1 cellular context compared by ENCODE assay signal in the genomic region with DNA sequence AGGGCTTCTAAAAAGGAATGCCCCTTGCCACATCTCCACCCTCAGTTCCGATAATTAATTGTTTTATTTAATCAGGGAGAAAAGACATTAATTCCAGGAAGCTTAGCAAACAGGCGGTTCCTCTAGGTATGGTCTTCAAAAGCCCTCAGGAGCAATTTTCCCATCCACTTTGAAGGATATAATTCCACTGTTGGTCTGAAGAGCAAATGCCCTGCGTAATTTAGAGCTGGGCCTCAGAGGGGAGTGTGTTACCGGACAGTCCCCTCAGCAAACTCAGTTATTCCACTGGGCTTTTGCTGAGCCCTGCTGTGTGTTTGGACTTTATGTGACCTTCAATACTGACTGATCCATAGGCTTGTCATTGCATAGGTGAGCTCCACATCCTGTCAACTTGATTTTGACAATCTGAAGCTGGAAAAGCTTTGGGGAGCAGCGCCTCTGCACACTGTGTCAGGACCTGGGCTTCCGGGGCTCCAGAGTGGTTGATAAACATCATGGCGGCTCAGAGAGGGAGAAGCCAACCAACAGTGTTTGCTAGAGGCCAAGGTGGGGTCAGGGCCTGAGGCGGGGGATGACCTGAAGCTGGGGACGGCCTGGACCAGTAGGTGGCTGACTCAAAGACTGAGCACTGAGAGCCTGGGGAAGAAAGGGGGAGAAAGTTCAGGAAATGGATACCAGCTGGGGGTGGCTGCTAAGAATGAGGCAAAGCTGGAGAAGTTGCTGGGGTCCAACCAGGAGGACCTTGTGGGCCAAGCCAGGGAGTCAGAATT.
TF ChIP-seq lines count a peak whose summit lies in the region.

No MANE protein-coding gene starts in this region.

TF ChIP-seq in K562, 482 proteins besides CTCF, POLR2A, EP300 and RAD21 (continued from another document and continues in another):
- TF ChIP-seq, protein P1, sequence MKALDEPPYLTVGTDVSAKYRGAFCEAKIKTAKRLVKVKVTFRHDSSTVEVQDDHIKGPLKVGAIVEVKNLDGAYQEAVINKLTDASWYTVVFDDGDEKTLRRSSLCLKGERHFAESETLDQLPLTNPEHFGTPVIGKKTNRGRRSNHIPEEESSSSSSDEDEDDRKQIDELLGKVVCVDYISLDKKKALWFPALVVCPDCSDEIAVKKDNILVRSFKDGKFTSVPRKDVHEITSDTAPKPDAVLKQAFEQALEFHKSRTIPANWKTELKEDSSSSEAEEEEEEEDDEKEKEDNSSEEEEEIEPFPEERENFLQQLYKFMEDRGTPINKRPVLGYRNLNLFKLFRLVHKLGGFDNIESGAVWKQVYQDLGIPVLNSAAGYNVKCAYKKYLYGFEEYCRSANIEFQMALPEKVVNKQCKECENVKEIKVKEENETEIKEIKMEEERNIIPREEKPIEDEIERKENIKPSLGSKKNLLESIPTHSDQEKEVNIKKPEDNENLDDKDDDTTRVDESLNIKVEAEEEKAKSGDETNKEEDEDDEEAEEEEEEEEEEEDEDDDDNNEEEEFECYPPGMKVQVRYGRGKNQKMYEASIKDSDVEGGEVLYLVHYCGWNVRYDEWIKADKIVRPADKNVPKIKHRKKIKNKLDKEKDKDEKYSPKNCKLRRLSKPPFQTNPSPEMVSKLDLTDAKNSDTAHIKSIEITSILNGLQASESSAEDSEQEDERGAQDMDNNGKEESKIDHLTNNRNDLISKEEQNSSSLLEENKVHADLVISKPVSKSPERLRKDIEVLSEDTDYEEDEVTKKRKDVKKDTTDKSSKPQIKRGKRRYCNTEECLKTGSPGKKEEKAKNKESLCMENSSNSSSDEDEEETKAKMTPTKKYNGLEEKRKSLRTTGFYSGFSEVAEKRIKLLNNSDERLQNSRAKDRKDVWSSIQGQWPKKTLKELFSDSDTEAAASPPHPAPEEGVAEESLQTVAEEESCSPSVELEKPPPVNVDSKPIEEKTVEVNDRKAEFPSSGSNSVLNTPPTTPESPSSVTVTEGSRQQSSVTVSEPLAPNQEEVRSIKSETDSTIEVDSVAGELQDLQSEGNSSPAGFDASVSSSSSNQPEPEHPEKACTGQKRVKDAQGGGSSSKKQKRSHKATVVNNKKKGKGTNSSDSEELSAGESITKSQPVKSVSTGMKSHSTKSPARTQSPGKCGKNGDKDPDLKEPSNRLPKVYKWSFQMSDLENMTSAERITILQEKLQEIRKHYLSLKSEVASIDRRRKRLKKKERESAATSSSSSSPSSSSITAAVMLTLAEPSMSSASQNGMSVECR (CRISPR knock-in tag; IDR thresholded peaks at IDR 0.05): no peak
- TF ChIP-seq ZNF766 (CRISPR knock-in tag; conservative IDR thresholded peaks at IDR 0.05) (0 out of 2 replicates have a peak, but pooled peaks have one; percentile 46), MAFG (tag; conservative IDR thresholded peaks at IDR 0.05) (no peak), CCNT2 (IDR thresholded peaks at IDR 0.05; ENCODE audit: borderline replicate concordance, extremely low read depth, insufficient read length, low read depth, low read length) (no peak), YBX1 (IDR thresholded peaks at IDR 0.05) (no peak), ARID1B (IDR thresholded peaks at IDR 0.05) (0 out of 2 replicates have a peak, but pooled peaks have one; percentile 25), ZNF764 (CRISPR knock-in tag; IDR thresholded peaks at IDR 0.05; ENCODE audit: low read depth) (no peak), SMAD4 (CRISPR knock-in tag; conservative IDR thresholded peaks at IDR 0.05) (no peak), DNMT1 (IDR thresholded peaks at IDR 0.05) (no peak), SMARCE1 (IDR thresholded peaks at IDR 0.05) (peak; percentile 25; the same call in 1 of the 2 replicates), ESRRA (IDR thresholded peaks at IDR 0.05; ENCODE audit: borderline replicate concordance, low read depth) (peak; percentile 67; the same call in 1 of the 2 replicates), ZNF239 (CRISPR knock-in tag; IDR thresholded peaks at IDR 0.05) (no peak), SIN3B (IDR thresholded peaks at IDR 0.05; ENCODE audit: low read depth) (no peak), ZNF175 (CRISPR knock-in tag; IDR thresholded peaks at IDR 0.05; ENCODE audit: low read depth) (peak; percentile 60; the same call in 1 of the 2 replicates), EGR1 (conservative IDR thresholded peaks at IDR 0.05) (peak; percentile 42; the same call in 1 of the 2 replicates), ZNF589 (CRISPR knock-in tag; IDR thresholded peaks at IDR 0.05; ENCODE audit: low read depth) (0 out of 2 replicates have a peak, but pooled peaks have one; percentile 43), DDX20 (tag; IDR thresholded peaks at IDR 0.05; ENCODE audit: low read depth) (no peak), SIX5 (IDR thresholded peaks at IDR 0.05; ENCODE audit: borderline replicate concordance in 1 of 2, insufficient read depth in 1 of 2, low read depth in 1 of 2, low read length in 2 of 2) (no peak), ZBTB1 (CRISPR knock-in tag; IDR thresholded peaks at IDR 0.05; ENCODE audit: borderline replicate concordance, low read depth) (0 out of 2 replicates have a peak, but pooled peaks have one; percentile 36), ZNF668 (CRISPR knock-in tag; IDR thresholded peaks at IDR 0.05) (no peak), SETDB1 (IDR thresholded peaks at IDR 0.05; ENCODE audit: low read length) (no peak), ZBTB7A (IDR thresholded peaks at IDR 0.05; ENCODE audit: borderline replicate concordance, control insufficient read depth, low read depth, low read length) (peak; percentile 62; the same call in 1 of the 2 replicates), NR2C2 (CRISPR knock-in tag; IDR thresholded peaks at IDR 0.05) (0 out of 2 replicates have a peak, but pooled peaks have one; percentile 33), NR2C2 (tag; IDR thresholded peaks at IDR 0.05) (peak; percentile 52), BRD4 (IDR thresholded peaks at IDR 0.05) (no peak), YY1 (IDR thresholded peaks at IDR 0.05; ENCODE audit: borderline replicate concordance in 1 of 3, control insufficient read depth in 1 of 3, extremely low read depth in 1 of 3, insufficient read depth in 3 of 3, insufficient read length in 1 of 3, insufficient replicate concordance in 2 of 3, low read depth in 1 of 3, low read length in 2 of 3) (peak in 2 of 3 experiments; percentile 55 to 80), THRAP3 (IDR thresholded peaks at IDR 0.05; ENCODE audit: borderline replicate concordance) (no peak), PHF20 (IDR thresholded peaks at IDR 0.05; ENCODE audit: partially characterized antibody) (peak; percentile 27), ZFX (CRISPR knock-in tag; IDR thresholded peaks at IDR 0.05) (no peak), ZNF830 (CRISPR knock-in tag; IDR thresholded peaks at IDR 0.05) (no peak), BCL6 (CRISPR knock-in tag; IDR thresholded peaks at IDR 0.05) (no peak), NFRKB (IDR thresholded peaks at IDR 0.05; ENCODE audit: low read depth) (0 out of 2 replicates have a peak, but pooled peaks have one; percentile 41), MTA1 (IDR thresholded peaks at IDR 0.05; ENCODE audit: borderline replicate concordance) (no peak), JUND (IDR thresholded peaks at IDR 0.05; ENCODE audit: borderline replicate concordance, low read depth, low read length) (peak; percentile 37; the same call in 1 of the 2 replicates), JUND (tag; IDR thresholded peaks at IDR 0.05; ENCODE audit: borderline replicate concordance, low read depth, low read length) (no peak; the same call in 2 of the 3 replicates), RCOR1 (IDR thresholded peaks at IDR 0.05; ENCODE audit: borderline replicate concordance in 1 of 2, low read depth in 2 of 2, low read length in 2 of 2) (peak in 1 of 2 experiments; percentile 77; a peak in 2 of 4 replicates), NCOA2 (IDR thresholded peaks at IDR 0.05; ENCODE audit: partially characterized antibody in 2 of 2) (no peak), POLR2H (tag; IDR thresholded peaks at IDR 0.05; ENCODE audit: low read depth) (no peak), TEAD4 (IDR thresholded peaks at IDR 0.05; ENCODE audit: low read length) (peak; percentile 10; the same call in 1 of the 2 replicates), TEAD4 (CRISPR knock-in tag; IDR thresholded peaks at IDR 0.05; ENCODE audit: borderline replicate concordance) (no peak), RNF2 (IDR thresholded peaks at IDR 0.05) (peak; percentile 41; the same call in 1 of the 2 replicates), CREB1 (IDR thresholded peaks at IDR 0.05) (no peak), CREB1 (CRISPR knock-in tag; IDR thresholded peaks at IDR 0.05) (0 out of 2 replicates have a peak, but pooled peaks have one; percentile 18), IFI16 (CRISPR knock-in tag; IDR thresholded peaks at IDR 0.05) (no peak)
- TF ChIP-seq, protein P2, sequence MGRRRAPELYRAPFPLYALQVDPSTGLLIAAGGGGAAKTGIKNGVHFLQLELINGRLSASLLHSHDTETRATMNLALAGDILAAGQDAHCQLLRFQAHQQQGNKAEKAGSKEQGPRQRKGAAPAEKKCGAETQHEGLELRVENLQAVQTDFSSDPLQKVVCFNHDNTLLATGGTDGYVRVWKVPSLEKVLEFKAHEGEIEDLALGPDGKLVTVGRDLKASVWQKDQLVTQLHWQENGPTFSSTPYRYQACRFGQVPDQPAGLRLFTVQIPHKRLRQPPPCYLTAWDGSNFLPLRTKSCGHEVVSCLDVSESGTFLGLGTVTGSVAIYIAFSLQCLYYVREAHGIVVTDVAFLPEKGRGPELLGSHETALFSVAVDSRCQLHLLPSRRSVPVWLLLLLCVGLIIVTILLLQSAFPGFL (CRISPR knock-in tag; IDR thresholded peaks at IDR 0.05): 0 out of 2 replicates have a peak, but pooled peaks have one; percentile 47
- TF ChIP-seq, protein P3, sequence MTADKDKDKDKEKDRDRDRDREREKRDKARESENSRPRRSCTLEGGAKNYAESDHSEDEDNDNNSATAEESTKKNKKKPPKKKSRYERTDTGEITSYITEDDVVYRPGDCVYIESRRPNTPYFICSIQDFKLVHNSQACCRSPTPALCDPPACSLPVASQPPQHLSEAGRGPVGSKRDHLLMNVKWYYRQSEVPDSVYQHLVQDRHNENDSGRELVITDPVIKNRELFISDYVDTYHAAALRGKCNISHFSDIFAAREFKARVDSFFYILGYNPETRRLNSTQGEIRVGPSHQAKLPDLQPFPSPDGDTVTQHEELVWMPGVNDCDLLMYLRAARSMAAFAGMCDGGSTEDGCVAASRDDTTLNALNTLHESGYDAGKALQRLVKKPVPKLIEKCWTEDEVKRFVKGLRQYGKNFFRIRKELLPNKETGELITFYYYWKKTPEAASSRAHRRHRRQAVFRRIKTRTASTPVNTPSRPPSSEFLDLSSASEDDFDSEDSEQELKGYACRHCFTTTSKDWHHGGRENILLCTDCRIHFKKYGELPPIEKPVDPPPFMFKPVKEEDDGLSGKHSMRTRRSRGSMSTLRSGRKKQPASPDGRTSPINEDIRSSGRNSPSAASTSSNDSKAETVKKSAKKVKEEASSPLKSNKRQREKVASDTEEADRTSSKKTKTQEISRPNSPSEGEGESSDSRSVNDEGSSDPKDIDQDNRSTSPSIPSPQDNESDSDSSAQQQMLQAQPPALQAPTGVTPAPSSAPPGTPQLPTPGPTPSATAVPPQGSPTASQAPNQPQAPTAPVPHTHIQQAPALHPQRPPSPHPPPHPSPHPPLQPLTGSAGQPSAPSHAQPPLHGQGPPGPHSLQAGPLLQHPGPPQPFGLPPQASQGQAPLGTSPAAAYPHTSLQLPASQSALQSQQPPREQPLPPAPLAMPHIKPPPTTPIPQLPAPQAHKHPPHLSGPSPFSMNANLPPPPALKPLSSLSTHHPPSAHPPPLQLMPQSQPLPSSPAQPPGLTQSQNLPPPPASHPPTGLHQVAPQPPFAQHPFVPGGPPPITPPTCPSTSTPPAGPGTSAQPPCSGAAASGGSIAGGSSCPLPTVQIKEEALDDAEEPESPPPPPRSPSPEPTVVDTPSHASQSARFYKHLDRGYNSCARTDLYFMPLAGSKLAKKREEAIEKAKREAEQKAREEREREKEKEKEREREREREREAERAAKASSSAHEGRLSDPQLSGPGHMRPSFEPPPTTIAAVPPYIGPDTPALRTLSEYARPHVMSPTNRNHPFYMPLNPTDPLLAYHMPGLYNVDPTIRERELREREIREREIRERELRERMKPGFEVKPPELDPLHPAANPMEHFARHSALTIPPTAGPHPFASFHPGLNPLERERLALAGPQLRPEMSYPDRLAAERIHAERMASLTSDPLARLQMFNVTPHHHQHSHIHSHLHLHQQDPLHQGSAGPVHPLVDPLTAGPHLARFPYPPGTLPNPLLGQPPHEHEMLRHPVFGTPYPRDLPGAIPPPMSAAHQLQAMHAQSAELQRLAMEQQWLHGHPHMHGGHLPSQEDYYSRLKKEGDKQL (CRISPR knock-in tag; IDR thresholded peaks at IDR 0.05; ENCODE audit: borderline replicate concordance): no peak
- TF ChIP-seq, protein P4, sequence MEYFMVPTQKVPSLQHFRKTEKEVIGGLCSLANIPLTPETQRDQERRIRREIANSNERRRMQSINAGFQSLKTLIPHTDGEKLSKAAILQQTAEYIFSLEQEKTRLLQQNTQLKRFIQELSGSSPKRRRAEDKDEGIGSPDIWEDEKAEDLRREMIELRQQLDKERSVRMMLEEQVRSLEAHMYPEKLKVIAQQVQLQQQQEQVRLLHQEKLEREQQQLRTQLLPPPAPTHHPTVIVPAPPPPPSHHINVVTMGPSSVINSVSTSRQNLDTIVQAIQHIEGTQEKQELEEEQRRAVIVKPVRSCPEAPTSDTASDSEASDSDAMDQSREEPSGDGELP (CRISPR knock-in tag; IDR thresholded peaks at IDR 0.05; ENCODE audit: borderline replicate concordance): peak; percentile 65; the same call in 1 of the 2 replicates
- TF ChIP-seq, protein P5, sequence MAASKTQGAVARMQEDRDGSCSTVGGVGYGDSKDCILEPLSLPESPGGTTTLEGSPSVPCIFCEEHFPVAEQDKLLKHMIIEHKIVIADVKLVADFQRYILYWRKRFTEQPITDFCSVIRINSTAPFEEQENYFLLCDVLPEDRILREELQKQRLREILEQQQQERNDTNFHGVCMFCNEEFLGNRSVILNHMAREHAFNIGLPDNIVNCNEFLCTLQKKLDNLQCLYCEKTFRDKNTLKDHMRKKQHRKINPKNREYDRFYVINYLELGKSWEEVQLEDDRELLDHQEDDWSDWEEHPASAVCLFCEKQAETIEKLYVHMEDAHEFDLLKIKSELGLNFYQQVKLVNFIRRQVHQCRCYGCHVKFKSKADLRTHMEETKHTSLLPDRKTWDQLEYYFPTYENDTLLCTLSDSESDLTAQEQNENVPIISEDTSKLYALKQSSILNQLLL (CRISPR knock-in tag; IDR thresholded peaks at IDR 0.05; ENCODE audit: borderline replicate concordance): no peak
- TF ChIP-seq, protein P6, sequence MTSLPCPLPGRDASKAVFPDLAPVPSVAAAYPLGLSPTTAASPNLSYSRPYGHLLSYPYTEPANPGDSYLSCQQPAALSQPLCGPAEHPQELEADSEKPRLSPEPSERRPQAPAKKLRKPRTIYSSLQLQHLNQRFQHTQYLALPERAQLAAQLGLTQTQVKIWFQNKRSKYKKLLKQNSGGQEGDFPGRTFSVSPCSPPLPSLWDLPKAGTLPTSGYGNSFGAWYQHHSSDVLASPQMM (CRISPR knock-in tag; IDR thresholded peaks at IDR 0.05): no peak
- TF ChIP-seq, protein P7, sequence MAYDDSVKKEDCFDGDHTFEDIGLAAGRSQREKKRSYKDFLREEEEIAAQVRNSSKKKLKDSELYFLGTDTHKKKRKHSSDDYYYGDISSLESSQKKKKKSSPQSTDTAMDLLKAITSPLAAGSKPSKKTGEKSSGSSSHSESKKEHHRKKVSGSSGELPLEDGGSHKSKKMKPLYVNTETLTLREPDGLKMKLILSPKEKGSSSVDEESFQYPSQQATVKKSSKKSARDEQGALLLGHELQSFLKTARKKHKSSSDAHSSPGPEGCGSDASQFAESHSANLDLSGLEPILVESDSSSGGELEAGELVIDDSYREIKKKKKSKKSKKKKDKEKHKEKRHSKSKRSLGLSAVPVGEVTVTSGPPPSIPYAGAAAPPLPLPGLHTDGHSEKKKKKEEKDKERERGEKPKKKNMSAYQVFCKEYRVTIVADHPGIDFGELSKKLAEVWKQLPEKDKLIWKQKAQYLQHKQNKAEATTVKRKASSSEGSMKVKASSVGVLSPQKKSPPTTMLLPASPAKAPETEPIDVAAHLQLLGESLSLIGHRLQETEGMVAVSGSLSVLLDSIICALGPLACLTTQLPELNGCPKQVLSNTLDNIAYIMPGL (CRISPR knock-in tag; IDR thresholded peaks at IDR 0.05): no peak
